Comparison of ENCODE assay signal across 14 cellular contexts in genomic region chr1:36163426-36163825, GRCh38. TPM values are rescaled to one million over a fixed set of nuclear protein-coding genes. Genes with fewer than 3 reads are reported as not detected.
DNase-seq lines count a peak whose midpoint lies in the region; ATAC-seq and TF ChIP-seq lines count a peak whose summit lies in the region.
"Had no signal": no experiment of that assay in that cellular context is flagged by ENCODE, and none has a peak within 500 bp of the region (broad histone marks: within the 10 kb centered on the region; RNA-seq: fewer than 3 reads in every experiment).

No MANE protein-coding gene starts in this region.

- H3K9me3 ChIP-seq in stomach = no peaks in the 10 kb centered on the region

- H3K4me3 Mint-ChIP-seq in activated T-cell treated with anti-CD3 and anti-CD28 coated beads, Interleukin-2, amount 50 U/mL, for 72 hours = no peak overlapping the region
- H3K4me3 Mint-ChIP-seq in activated T-cell treated with anti-CD3 and anti-CD28 coated beads, Interleukin-2, amount 50 U/mL, for 4 hours = no peak overlapping the region
- H3K4me3 Mint-ChIP-seq in activated T-helper 17 cell treated with anti-CD3 and anti-CD28 coated beads, Interleukin-2, amount 50 U/mL, for 72 hours = peak overlapping the region; percentile 95
- no peak overlapping the region for H3K4me3 Mint-ChIP-seq in immature natural killer cell

- peaks cover 0 to 17% (median 8%) of the 10 kb centered on the region in 4 donors for H3K36me3 ChIP-seq in stomach

- H3K9me3 Mint-ChIP-seq in activated T-cell treated with anti-CD3 and anti-CD28 coated beads, Interleukin-2, amount 50 U/mL, for 72 hours = no peaks in the 10 kb centered on the region
- no peaks in the 10 kb centered on the region for H3K9me3 Mint-ChIP-seq in activated T-cell treated with anti-CD3 and anti-CD28 coated beads, Interleukin-2, amount 50 U/mL, for 4 hours
- H3K9me3 Mint-ChIP-seq in activated T-helper 17 cell treated with anti-CD3 and anti-CD28 coated beads, Interleukin-2, amount 50 U/mL, for 72 hours = no peaks in the 10 kb centered on the region
- H3K9me3 Mint-ChIP-seq in immature natural killer cell = no peaks in the 10 kb centered on the region

- no peak for TF ChIP-seq CTCF in stomach (IDR thresholded peaks at IDR 0.05)

- no peaks in the 10 kb centered on the region for H3K27me3 Mint-ChIP-seq in activated T-cell treated with anti-CD3 and anti-CD28 coated beads, Interleukin-2, amount 50 U/mL, for 72 hours (ENCODE audit: low read depth)
- no peaks in the 10 kb centered on the region for H3K27me3 Mint-ChIP-seq in activated T-cell treated with anti-CD3 and anti-CD28 coated beads, Interleukin-2, amount 50 U/mL, for 4 hours (ENCODE audit: low read depth)
- H3K27me3 Mint-ChIP-seq in activated T-helper 17 cell treated with anti-CD3 and anti-CD28 coated beads, Interleukin-2, amount 50 U/mL, for 72 hours = no peaks in the 10 kb centered on the region
- peaks cover 0 to 10% (median 3%) of the 10 kb centered on the region in 3 donors for H3K27me3 Mint-ChIP-seq in immature natural killer cell (ENCODE audit: low read depth in 3 of 3)

- peaks cover 76% of the 10 kb centered on the region for H3K4me1 Mint-ChIP-seq in activated T-cell treated with anti-CD3 and anti-CD28 coated beads, Interleukin-2, amount 50 U/mL, for 72 hours (ENCODE audit: low read depth)
- H3K4me1 Mint-ChIP-seq in activated T-cell treated with anti-CD3 and anti-CD28 coated beads, Interleukin-2, amount 50 U/mL, for 4 hours (ENCODE audit: low read depth) = peaks cover 77% of the 10 kb centered on the region
- peaks cover 40% of the 10 kb centered on the region for H3K4me1 Mint-ChIP-seq in activated T-helper 17 cell treated with anti-CD3 and anti-CD28 coated beads, Interleukin-2, amount 50 U/mL, for 72 hours
- H3K4me1 Mint-ChIP-seq in immature natural killer cell = peaks cover 76 to 86% of the 10 kb centered on the region in 2 donors

- H3K36me3 Mint-ChIP-seq in activated T-cell treated with anti-CD3 and anti-CD28 coated beads, Interleukin-2, amount 50 U/mL, for 72 hours (ENCODE audit: insufficient read depth in 2 of 2) = peaks cover 3 to 9% of the 10 kb centered on the region in 2 donors
- peaks cover 27% of the 10 kb centered on the region for H3K36me3 Mint-ChIP-seq in activated T-cell treated with anti-CD3 and anti-CD28 coated beads, Interleukin-2, amount 50 U/mL, for 4 hours (ENCODE audit: insufficient read depth)
- peaks cover 67% of the 10 kb centered on the region for H3K36me3 Mint-ChIP-seq in activated T-helper 17 cell treated with anti-CD3 and anti-CD28 coated beads, Interleukin-2, amount 50 U/mL, for 72 hours (ENCODE audit: low read depth)
- peaks cover 5 to 8% (median 8%) of the 10 kb centered on the region in 3 donors for H3K36me3 Mint-ChIP-seq in immature natural killer cell

- H3K4me1 ChIP-seq in stomach = peaks cover 47 to 100% (median 73%) of the 10 kb centered on the region in 4 donors

- H3K27me3 ChIP-seq in stomach = no peaks in the 10 kb centered on the region

- no peak for TF ChIP-seq EP300 in stomach (IDR thresholded peaks at IDR 0.05)

- no peak for TF ChIP-seq POLR2A in stomach (IDR thresholded peaks at IDR 0.05)

- H3K27ac ChIP-seq in stomach = peak overlapping the region in 3 of 5 donors; percentile 87 to 100 (median 98)

- no peak overlapping the region for H3K4me3 ChIP-seq in stomach

- H3K27ac Mint-ChIP-seq in activated T-cell treated with anti-CD3 and anti-CD28 coated beads, Interleukin-2, amount 50 U/mL, for 72 hours = peak overlapping the region; percentile 39
- H3K27ac Mint-ChIP-seq in activated T-helper 17 cell treated with anti-CD3 and anti-CD28 coated beads, Interleukin-2, amount 50 U/mL, for 72 hours = peak overlapping the region; percentile 98
- peak overlapping the region; percentile 89 to 99 (median 97) for H3K27ac Mint-ChIP-seq in immature natural killer cell

- no peak for ATAC-seq in activated T-cell treated with anti-CD3 and anti-CD28 coated beads, Interleukin-2, amount 50 U/mL, for 72 hours (replicated peaks in 1 of 2)
- no peak for ATAC-seq in activated T-cell treated with anti-CD3 and anti-CD28 coated beads, Interleukin-2, amount 50 U/mL, for 4 hours
- no peak for ATAC-seq in activated T-helper 17 cell treated with anti-CD3 and anti-CD28 coated beads, Interleukin-2, amount 50 U/mL, for 72 hours (replicated peaks)
- ATAC-seq in HG02852 (IDR thresholded peaks at IDR 0.05; ENCODE audit: unreplicated experiment) (no peak), GM19463 (IDR thresholded peaks at IDR 0.05; ENCODE audit: unreplicated experiment) (no peak)

- intact Hi-C loops in stomach (cut with DNase I; ENCODE audit: low total_unique reads) = no loop called here

- DNase-seq in activated T-cell treated with anti-CD3 and anti-CD28 coated beads, Interleukin-2, amount 50 U/mL, for 72 hours = no peak
- DNase-seq in activated T-cell treated with anti-CD3 and anti-CD28 coated beads, Interleukin-2, amount 50 U/mL, for 4 hours = no peak
- no peak for DNase-seq in immature natural killer cell
- no peak for DNase-seq in stomach
- DNase-seq in glomerular visceral epithelial cell (ENCODE audit: extremely low spot score) = no peak
- DNase-seq: aorta; effector CD4-positive, alpha-beta T cell; left colon; NCI-H1417 treated with DMSO at 0.1 percent for 48 hours; NCI-H510A; occipital lobe had no signal

RNA-seq across cellular contexts. Expression of gene MAP7D1, which starts 7.5 kb away (rescaled TPM):
- total RNA-seq in activated T-cell treated with anti-CD3 and anti-CD28 coated beads, Interleukin-2, amount 50 U/mL, for 72 hours = 100 to 1,000 TPM; 131 to 142 TPM
- total RNA-seq in activated T-cell treated with anti-CD3 and anti-CD28 coated beads, Interleukin-2, amount 50 U/mL, for 4 hours = 100 to 1,000 TPM; 162 to 182 (median 164) TPM
- total RNA-seq in activated T-helper 17 cell treated with anti-CD3 and anti-CD28 coated beads, Interleukin-2, amount 50 U/mL, for 72 hours = 100 to 1,000 TPM in 1 of 2 donors, 10 to 100 TPM in 1; 97.9 to 164 TPM
- polyA plus RNA-seq in immature natural killer cell (10 to 100 TPM; 12.4 to 41.9 (median 17.9) TPM), stomach (10 to 100 TPM; 36.7 to 42.8 (median 42.4) TPM)
- total RNA-seq in stomach = 100 to 1,000 TPM in 2 of 5 donors, 10 to 100 TPM in 3; 14.6 to 164 (median 40.3) TPM

RNA-seq across cellular contexts. Expression of gene TRAPPC3, which starts 14.1 kb away (rescaled TPM):
- 10 to 100 TPM; 46.2 to 56.2 TPM for total RNA-seq in activated T-cell treated with anti-CD3 and anti-CD28 coated beads, Interleukin-2, amount 50 U/mL, for 72 hours
- total RNA-seq in activated T-cell treated with anti-CD3 and anti-CD28 coated beads, Interleukin-2, amount 50 U/mL, for 4 hours = 10 to 100 TPM; 64.2 to 69.6 (median 65.9) TPM
- 10 to 100 TPM; 47.8 to 72.6 TPM for total RNA-seq in activated T-helper 17 cell treated with anti-CD3 and anti-CD28 coated beads, Interleukin-2, amount 50 U/mL, for 72 hours
- polyA plus RNA-seq in immature natural killer cell (100 to 1,000 TPM; 113 to 219 (median 129) TPM), stomach (10 to 100 TPM; 61.1 to 64.0 (median 62.8) TPM)
- total RNA-seq in stomach = 10 to 100 TPM in 4 of 5 donors, 1 to 10 TPM in 1; 8.9 to 63.9 (median 19.8) TPM

RNA-seq across cellular contexts. Expression of gene COL8A2, which starts 38.4 kb away (rescaled TPM):
- total RNA-seq in activated T-cell treated with anti-CD3 and anti-CD28 coated beads, Interleukin-2, amount 50 U/mL, for 72 hours = under 1 TPM; 0.07 to 0.09 TPM
- under 1 TPM; 0.08 to 0.43 (median 0.18) TPM for total RNA-seq in activated T-cell treated with anti-CD3 and anti-CD28 coated beads, Interleukin-2, amount 50 U/mL, for 4 hours
- under 1 TPM in 1 of 2 donors, not detected in 1; 0.08 TPM for total RNA-seq in activated T-helper 17 cell treated with anti-CD3 and anti-CD28 coated beads, Interleukin-2, amount 50 U/mL, for 72 hours
- polyA plus RNA-seq in immature natural killer cell = under 1 TPM in 1 of 3 donors, not detected in 2; 0.12 TPM
- total RNA-seq in stomach = 10 to 100 TPM in 1 of 5 donors, 1 to 10 TPM in 4; 3.5 to 19.2 (median 5.5) TPM
- 1 to 10 TPM in 2 of 3 donors, under 1 TPM in 1; 0.92 to 5.0 (median 2.0) TPM for polyA plus RNA-seq in stomach

Comparison
In these comparisons a context has a peak if more than half of its experiments do, and no peak if none do; other contexts are left out.
1. H3K27ac Mint-ChIP-seq: peak in every context shown above with its lines; median percentile 98 in activated T-helper 17 cell treated with anti-CD3 and anti-CD28 coated beads, Interleukin-2, amount 50 U/mL, for 72 hours; 97 in immature natural killer cell; 39 in activated T-cell treated with anti-CD3 and anti-CD28 coated beads, Interleukin-2, amount 50 U/mL, for 72 hours.